11 cellular contexts compared by ENCODE assay signal in the genomic region with DNA sequence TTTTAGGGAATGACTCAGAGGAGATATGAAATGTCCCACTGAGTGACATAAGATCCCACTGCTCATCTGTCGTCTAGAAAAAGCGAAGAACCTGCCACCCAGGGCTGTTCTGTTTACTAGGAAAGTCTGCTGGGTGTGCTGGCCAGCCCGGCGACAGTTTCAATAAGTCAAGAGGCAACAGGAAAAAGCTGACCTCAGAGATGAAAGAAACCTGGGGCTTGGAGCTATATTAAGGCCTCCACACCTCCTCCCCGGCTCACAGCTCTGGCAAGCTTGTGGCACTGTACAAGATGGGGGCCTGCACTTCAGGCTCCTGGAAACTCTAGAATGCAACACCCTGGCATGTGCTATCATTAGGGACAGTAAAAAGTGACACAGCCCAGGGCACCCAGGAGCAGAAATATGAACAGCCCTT. TPM values are rescaled to one million over a fixed set of nuclear protein-coding genes. Genes with fewer than 3 reads are reported as not detected.
DNase-seq lines count a peak whose midpoint lies in the region; ATAC-seq, FAIRE-seq and TF ChIP-seq lines count a peak whose summit lies in the region.
"Had no signal": no experiment of that assay in that cellular context is flagged by ENCODE, and none has a peak within 500 bp of the region (broad histone marks: within the 10 kb centered on the region; RNA-seq: fewer than 3 reads in every experiment).

No MANE protein-coding gene starts in this region.

- TF ChIP-seq CTCF in H1 (IDR thresholded peaks at IDR 0.05; ENCODE audit: control extremely low read depth in 1 of 3, insufficient read depth in 1 of 3, low read depth in 1 of 3, low read length in 3 of 3): no peak
- no peak for TF ChIP-seq CTCF in neural cell (IDR thresholded peaks at IDR 0.05; ENCODE audit: poor library complexity, severe bottlenecking)

- TF ChIP-seq RAD21 in H1 (IDR thresholded peaks at IDR 0.05 in 1 of 2, conservative IDR thresholded peaks at IDR 0.05 in 1 of 2; ENCODE audit: low read depth in 2 of 2, low read length in 2 of 2) (no peak), neural cell (conservative IDR thresholded peaks at IDR 0.05) (no peak)

- no peak overlapping the region for H3K18ac ChIP-seq in H1 (ENCODE audit: extremely low read depth, low read length)

- H2AFZ ChIP-seq in H1 (ENCODE audit: low read length): no peak overlapping the region
- H2AFZ ChIP-seq in neural cell (ENCODE audit: low read depth, low read length): no peak overlapping the region

- peak overlapping the region; percentile 66 to 74; a peak in 3 of 4 replicates for H3K4me2 ChIP-seq in H1 (ENCODE audit: insufficient read depth in 1 of 2, low read depth in 2 of 2, low read length in 2 of 2)
- H3K4me2 ChIP-seq in neural cell (ENCODE audit: low read length): peak overlapping the region; percentile 34

- 8% methylated on average over 5 of the region's 5 CpGs; no CpG with 5 or more reads in 1 of the 2 experiments for WGBS in H1 (ENCODE audit: extremely low coverage in 1 of 2, insufficient coverage in 1 of 2, insufficient read length in 1 of 2, insufficient replicate concordance in 2 of 2, low coverage in 1 of 2, low lambda C conversion rate in 2 of 2, missing lambda C conversion rate in 1 of 2), 2 experiments

- peak; percentile 25 for ATAC-seq in HG03354 (IDR thresholded peaks at IDR 0.05; ENCODE audit: poor library complexity, severe bottlenecking, unreplicated experiment)

- no peaks in the 10 kb centered on the region; the same call in 1 of the 2 replicates for H3K79me1 ChIP-seq in H1 (ENCODE audit: low read depth, low read length)

- H4K5ac ChIP-seq in H1 (ENCODE audit: insufficient read length, low read depth, low read length): no peak overlapping the region

- no peak overlapping the region for H2AK5ac ChIP-seq in H1 (ENCODE audit: low read depth, low read length)

- no peak for TF ChIP-seq POLR2A in H1 (IDR thresholded peaks at IDR 0.05; ENCODE audit: control extremely low read depth in 1 of 2, low read depth in 2 of 2, low read length in 2 of 2)

- no peak overlapping the region for H2BK15ac ChIP-seq in H1 (ENCODE audit: low read length)

- H3K79me2 ChIP-seq in H1 (ENCODE audit: control insufficient read depth in 1 of 2, insufficient read depth in 2 of 2, low read length in 2 of 2): no peaks in the 10 kb centered on the region
- H3K79me2 ChIP-seq in neural cell (replicated peaks; ENCODE audit: insufficient read depth, low read length): peaks cover 98% of the 10 kb centered on the region

- H3K9ac ChIP-seq in H1 (replicated peaks in 1 of 4; ENCODE audit: extremely low read depth in 1 of 4, low read depth in 3 of 4, low read length in 3 of 4) (no peak overlapping the region), neural cell (ENCODE audit: low read length) (peak overlapping the region; percentile 44)

- no peak overlapping the region; the same call in 1 of the 2 replicates for H2BK12ac ChIP-seq in H1 (ENCODE audit: low read depth, low read length)

- H3K4me1 ChIP-seq in H1 (replicated peaks in 1 of 4; ENCODE audit: control insufficient read depth in 3 of 4, insufficient read depth in 4 of 4, low read length in 3 of 4): peaks cover 35 to 50% (median 43%) of the 10 kb centered on the region in 4 experiments

- H4K8ac ChIP-seq in H1 (ENCODE audit: extremely low read depth, insufficient read depth, low read length): no peak overlapping the region

- no peaks in the 10 kb centered on the region for H3F3A ChIP-seq in neural cell (ENCODE audit: insufficient read depth, low read length, poor library complexity, severe bottlenecking)

- H4K91ac ChIP-seq in H1 (replicated peaks; ENCODE audit: insufficient read length, low read length): no peak overlapping the region

- TF ChIP-seq EP300 in H1 (IDR thresholded peaks at IDR 0.05; ENCODE audit: borderline replicate concordance in 1 of 2, low read depth in 2 of 2, low read length in 2 of 2) (no peak), neural cell (conservative IDR thresholded peaks at IDR 0.05; ENCODE audit: poor library complexity, severe bottlenecking) (no peak)

- H3K4me3 ChIP-seq in H1 (ENCODE audit: extremely low read depth in 1 of 4, insufficient read depth in 2 of 4, low read depth in 3 of 4, low read length in 4 of 4) (peak overlapping the region in 1 of 4 experiments; percentile 49; a peak in 1 of 8 replicates), neural cell (ENCODE audit: low read length) (peak overlapping the region; percentile 57)

- no peaks in the 10 kb centered on the region for H3K36me3 ChIP-seq in H1 (ENCODE audit: control insufficient read depth in 2 of 4, insufficient read depth in 4 of 4, low read length in 3 of 4)
- H3K36me3 ChIP-seq in neural cell (ENCODE audit: insufficient read depth, low read length): no peaks in the 10 kb centered on the region
- H3K36me3 ChIP-seq: neutrophil had no signal

- H3K23me2 ChIP-seq in H1 (ENCODE audit: low read depth, low read length): peaks cover 5% of the 10 kb centered on the region

- CTCF ChIA-PET in H1 (lab: Charles Lee; ENCODE audit: partially characterized antibody): interaction anchor here (0.8 to 4.4 kb wide), 5 partner anchors 12 to 139 kb away, joined by 3 to 24 read pairs (median 3); a partner anchor contains a TSS

- H3K27me3 ChIP-seq in H1 (replicated peaks in 1 of 4; ENCODE audit: control insufficient read depth in 3 of 4, extremely low read depth in 1 of 4, insufficient read depth in 3 of 4, low read length in 3 of 4) (peaks cover 56 to 82% (median 81%) of the 10 kb centered on the region in 4 experiments), neural cell (ENCODE audit: insufficient read depth, low read depth, low read length) (no peaks in the 10 kb centered on the region)

- no peak overlapping the region for H3K27ac ChIP-seq in H1 (ENCODE audit: low read depth, low read length)
- no peak overlapping the region for H3K27ac ChIP-seq in neural cell (ENCODE audit: low read length)
- H3K27ac ChIP-seq: neutrophil had no signal

- no peak overlapping the region for H3K4ac ChIP-seq in H1 (replicated peaks; ENCODE audit: insufficient read length, low read depth, low read length)

- no peak overlapping the region for H2BK120ac ChIP-seq in H1 (replicated peaks; ENCODE audit: low read depth, low read length)

- H3K9me2 ChIP-seq in neural cell (ENCODE audit: insufficient read depth, low read length): no peaks in the 10 kb centered on the region

- peak; percentile 65 for DNase-seq in ELF-1 (ENCODE audit: low read depth, low spot score)
- no peak for DNase-seq in H1 (ENCODE audit: low read depth in 1 of 2, low spot score in 2 of 2)
- no peak for DNase-seq in stimulated activated CD4-positive, alpha-beta T cell treated with anti-CD3 and anti-CD28 coated beads, Interleukin-4, amount 100 ng/mL, for 24 hours
- no peak for DNase-seq in RCC 7860 (ENCODE audit: low spot score)
- no peak for DNase-seq in cerebellum (ENCODE audit: low spot score)
- DNase-seq in NCI-H1436 (lab: John Stamatoyannopoulos, UW): no peak
- DNase-seq: foreskin fibroblast had no signal

- no peak overlapping the region for H3K14ac ChIP-seq in H1 (ENCODE audit: insufficient read length)

- H2BK20ac ChIP-seq in H1 (ENCODE audit: low read length): no peak overlapping the region

- H4K20me1 ChIP-seq in H1 (replicated peaks in 1 of 2; ENCODE audit: control insufficient read depth in 1 of 2, insufficient read depth in 2 of 2, low read length in 2 of 2) (peaks cover 3 to 19% of the 10 kb centered on the region in 2 experiments), neural cell (ENCODE audit: insufficient read depth) (peaks cover 81% of the 10 kb centered on the region)

- POLR2A ChIA-PET in H1 (lab: Charles Lee; ENCODE audit: partially characterized antibody): interaction anchor here (0.8 to 2.6 kb wide), 7 partner anchors 10 to 26 kb away, joined by 3 to 10 read pairs (median 3); a partner anchor contains a TSS

- no peak overlapping the region for H2BK5ac ChIP-seq in H1 (ENCODE audit: low read depth, low read length)

- H3K23ac ChIP-seq in H1 (ENCODE audit: insufficient read length): no peak overlapping the region

- FAIRE-seq in H1 (lab: Jason Lieb, UNC): no peak
- FAIRE-seq in RCC 7860 (lab: Jason Lieb, UNC): no peak
- FAIRE-seq: bronchial epithelial cell had no signal

- H3K56ac ChIP-seq in H1 (replicated peaks; ENCODE audit: insufficient read length, low read depth, low read length): no peak overlapping the region

- H3K9me3 ChIP-seq in H1 (ENCODE audit: insufficient read depth in 2 of 2, low read depth in 1 of 2, low read length in 1 of 2) (peaks cover 0 to 3% of the 10 kb centered on the region in 2 experiments; a peak in 1 of 4 replicates), neural cell (ENCODE audit: low read length) (no peaks in the 10 kb centered on the region)
- H3K9me3 ChIP-seq: neutrophil had no signal

TF ChIP-seq in H1, 55 proteins besides CTCF, POLR2A, EP300 and RAD21:
- TF ChIP-seq EGR1 (IDR thresholded peaks at IDR 0.05; ENCODE audit: borderline replicate concordance, low read depth, low read length): no peak
- 0 out of 2 replicates have a peak, but pooled peaks have one; percentile 24 for TF ChIP-seq SUZ12 (IDR thresholded peaks at IDR 0.05; ENCODE audit: low read length)
- TF ChIP-seq EZH2 (IDR thresholded peaks at IDR 0.05; ENCODE audit: low read depth, low read length, severe bottlenecking): no peak

TF ChIP-seq in neural cell, 6 proteins besides CTCF, POLR2A, EP300 and RAD21 (continues in another document):
- TF ChIP-seq MXI1 (conservative IDR thresholded peaks at IDR 0.05; ENCODE audit: poor library complexity, severe bottlenecking): no peak

RNA-seq across cellular contexts. Expression of a gene that starts 10.6 kb away (rescaled TPM):
- 0.90 and 0.99 TPM in 2 replicates for total RNA-seq in H1 (2021; fragmentation: NEBNext Ultra II Directional; extraction: Animal tissue kit (Norgen Biotek cat#: 25700))
- polyA plus RNA-seq in H1 (2011; rRNA removed): 0.08 and 0.11 TPM in 2 replicates
- polyA plus RNA-seq in H1 (2011; cell fraction: cytosol; rRNA removed): 0.09 TPM
- 0.27 TPM for polyA plus RNA-seq in H1 (2011; cell fraction: nucleus; rRNA removed)
- polyA plus RNA-seq in H1 (2012, experiment 1 of 2): 0.71 to 1.2 TPM (median 1.0 TPM) in 4 replicates
- polyA plus RNA-seq in H1 (2012, experiment 2 of 2): 0.04 TPM
- 0.30 TPM for polyA plus RNA-seq in H1 (2013, experiment 1 of 2)
- 0.26 TPM for polyA plus RNA-seq in H1 (2013, experiment 2 of 2)
- 0.41 and 0.57 TPM in 2 replicates for polyA minus RNA-seq in H1 (2011; rRNA and poly(A)+ RNA removed)
- polyA minus RNA-seq in H1 (2011; cell fraction: cytosol; rRNA and poly(A)+ RNA removed): 0.44 TPM
- 0.90 TPM for polyA minus RNA-seq in H1 (2011; cell fraction: nucleus; rRNA and poly(A)+ RNA removed)
- polyA plus RNA-seq in neural cell: 26.4 and 27.7 TPM in 2 replicates
- 112 and 179 TPM in 2 replicates for polyA minus RNA-seq in neural cell
- 4.7 TPM for total RNA-seq in cerebellum
